ENCODE assay signal across 12 cellular contexts in the genomic region with DNA sequence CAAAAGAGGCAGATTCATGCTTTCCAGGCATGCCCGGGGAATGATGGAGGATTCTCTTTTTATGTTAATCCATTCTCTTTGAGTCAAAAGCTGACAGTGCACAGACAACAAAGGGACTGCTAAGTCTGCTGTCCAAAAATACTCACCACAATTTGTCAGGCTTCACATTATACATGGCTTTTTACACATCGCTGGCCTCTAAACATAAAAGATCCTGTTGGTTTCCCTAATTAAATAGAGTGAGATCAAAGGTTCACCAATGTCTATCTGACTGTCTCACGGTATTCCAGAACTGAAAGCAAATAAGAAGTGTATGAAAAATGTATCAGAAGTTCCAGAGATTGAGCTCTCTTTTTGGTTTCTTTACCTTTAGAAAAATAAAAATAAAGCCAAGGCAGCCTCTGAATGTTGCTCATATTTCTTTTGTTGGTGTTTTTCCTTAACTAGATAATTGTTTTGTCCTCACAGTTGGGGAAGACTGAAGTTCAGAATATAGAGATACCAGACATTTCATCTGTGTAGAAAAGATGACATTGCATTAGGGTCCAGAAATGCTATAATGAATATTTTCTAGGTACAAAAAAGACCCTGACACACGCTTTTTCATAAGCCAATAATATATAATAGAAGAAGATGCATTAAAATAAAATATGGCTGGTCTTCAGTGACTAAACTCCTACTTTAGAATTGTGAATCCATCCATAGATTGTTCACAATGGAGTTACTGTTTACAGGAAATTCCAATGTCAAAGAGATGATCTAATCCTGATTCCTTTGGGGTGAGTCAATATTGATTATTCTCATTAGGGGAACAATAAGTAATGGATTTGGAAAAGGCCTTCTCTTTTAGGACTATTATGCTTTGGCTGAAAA.
A peak's percentile ranks its signal among the peaks of the same experiment; 100 is the strongest.
DNase-seq lines count a peak whose midpoint lies in the region; ATAC-seq and TF ChIP-seq lines count a peak whose summit lies in the region.
"Had no signal": no experiment of that assay in that cellular context is flagged by ENCODE, and none has a peak within 500 bp of the region (broad histone marks: within the 10 kb centered on the region; RNA-seq: fewer than 3 reads in every experiment).

No MANE protein-coding gene starts in this region.

- no peaks in the 10 kb centered on the region for H3K27me3 Mint-ChIP-seq in osteocyte (ENCODE audit: unreplicated experiment)
- H3K27me3 Mint-ChIP-seq: stimulated activated memory B cell treated with anti-CD40 and anti-IgM and Interleukin-4, amounts not matched to agents 10 μg/mL and 1 μg/mL and 100 μg/mL, for 72 hours had no signal

- no peaks in the 10 kb centered on the region for H3K36me3 ChIP-seq in SJCRH30

- DNase-seq in HT-29 (ENCODE audit: low spot score) (peak; percentile 7), SJCRH30 (peak in 1 of 2 experiments; percentile 26), fibroblast of the aortic adventitia (ENCODE audit: low read depth) (peak; percentile 25), osteocyte (ENCODE audit: extremely low spot score, unreplicated experiment) (no peak), cerebellar nuclear complex (lab: John Stamatoyannopoulos, UW) (no peak)
- DNase-seq: NCI-H1105 treated with DMSO at 0.1 percent for 48 hours, nucleus accumbens, T1000 had no signal

- TF ChIP-seq CTCF in fibroblast of the aortic adventitia (IDR thresholded peaks at IDR 0.05; ENCODE audit: insufficient read depth, low read length) (no peak), osteocyte (IDR thresholded peaks at IDR 0.05) (no peak)

- no peaks in the 10 kb centered on the region for H3K36me3 Mint-ChIP-seq in osteocyte (ENCODE audit: unreplicated experiment)
- H3K36me3 Mint-ChIP-seq: stimulated activated memory B cell treated with anti-CD40 and anti-IgM and Interleukin-4, amounts not matched to agents 10 μg/mL and 1 μg/mL and 100 μg/mL, for 72 hours had no signal

- H3K4me3 ChIP-seq in SJCRH30 (no peak overlapping the region), fibroblast of the aortic adventitia (ENCODE audit: low read depth, low read length) (no peak overlapping the region)

- H3K4me3 Mint-ChIP-seq in osteocyte (ENCODE audit: unreplicated experiment): peak overlapping the region; percentile 15
- H3K4me3 Mint-ChIP-seq: stimulated activated memory B cell treated with anti-CD40 and anti-IgM and Interleukin-4, amounts not matched to agents 10 μg/mL and 1 μg/mL and 100 μg/mL, for 72 hours had no signal

- no peaks in the 10 kb centered on the region for H3K9me3 ChIP-seq in SJCRH30 (replicated peaks)

- H3K27ac ChIP-seq in SJCRH30: peak overlapping the region; percentile 73

- H3K4me1 Mint-ChIP-seq in osteocyte (ENCODE audit: unreplicated experiment): peaks cover 31% of the 10 kb centered on the region
- H3K4me1 Mint-ChIP-seq: stimulated activated memory B cell treated with anti-CD40 and anti-IgM and Interleukin-4, amounts not matched to agents 10 μg/mL and 1 μg/mL and 100 μg/mL, for 72 hours had no signal

- H3K27me3 ChIP-seq in SJCRH30: no peaks in the 10 kb centered on the region

- H3K27ac Mint-ChIP-seq in osteocyte (ENCODE audit: unreplicated experiment): peak overlapping the region; percentile 62
- H3K27ac Mint-ChIP-seq: stimulated activated memory B cell treated with anti-CD40 and anti-IgM and Interleukin-4, amounts not matched to agents 10 μg/mL and 1 μg/mL and 100 μg/mL, for 72 hours had no signal

- no peak for ATAC-seq in GM18519 (IDR thresholded peaks at IDR 0.05; ENCODE audit: low FRiP score, unreplicated experiment)
- no peak for ATAC-seq in HG02852 (IDR thresholded peaks at IDR 0.05; ENCODE audit: unreplicated experiment)
- no peak for ATAC-seq in HG03469 (IDR thresholded peaks at IDR 0.05; ENCODE audit: unreplicated experiment)
- ATAC-seq: stimulated activated memory B cell treated with anti-CD40 and anti-IgM and Interleukin-4, amounts not matched to agents 10 μg/mL and 1 μg/mL and 100 μg/mL, for 72 hours had no signal

- peaks cover 16% of the 10 kb centered on the region for H3K4me1 ChIP-seq in SJCRH30

- peaks cover 3% of the 10 kb centered on the region for H3K9me3 Mint-ChIP-seq in osteocyte (ENCODE audit: unreplicated experiment)

Comparison
In these comparisons a context has a peak if more than half of its experiments do, and no peak if none do; other contexts are left out.
1. DNase-seq: peak in HT-29 (single experiment) and fibroblast of the aortic adventitia (single experiment); none in osteocyte (single experiment) and cerebellar nuclear complex (0 of 2).